12 cellular contexts compared by ENCODE assay signal in the genomic region with DNA sequence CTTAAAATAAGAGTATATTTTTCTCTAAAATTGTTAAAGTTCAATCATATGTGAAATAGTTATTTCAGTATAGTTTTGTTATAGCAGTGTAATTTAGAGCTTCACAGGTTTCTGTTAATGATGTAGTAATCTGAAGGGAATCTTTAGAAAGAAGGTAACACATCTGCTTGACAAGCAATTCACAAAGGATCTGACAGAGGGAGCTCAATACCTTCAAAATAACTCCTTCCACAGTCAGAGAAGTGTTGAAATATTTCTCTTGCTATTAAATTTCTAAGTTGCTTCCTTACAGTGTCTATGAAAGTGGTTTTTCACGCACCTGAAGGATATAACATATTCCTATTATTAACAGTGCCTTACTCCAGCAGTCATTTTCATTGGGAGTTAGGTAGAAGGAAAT. TPM values are rescaled to one million over a fixed set of nuclear protein-coding genes. Genes with fewer than 3 reads are reported as not detected.
DNase-seq lines count a peak whose midpoint lies in the region; ATAC-seq and TF ChIP-seq lines count a peak whose summit lies in the region.
"Had no signal": no experiment of that assay in that cellular context is flagged by ENCODE, and none has a peak within 500 bp of the region (broad histone marks: within the 10 kb centered on the region; RNA-seq: fewer than 3 reads in every experiment).

No MANE protein-coding gene starts in this region.

- no peak overlapping the region for H3K4me3 ChIP-seq in fibroblast of the aortic adventitia (ENCODE audit: low read depth, low read length)
- H3K4me3 ChIP-seq: upper lobe of right lung had no signal

- peaks cover 15% of the 10 kb centered on the region; the same call in 1 of the 2 replicates for H3K36me3 Mint-ChIP-seq in HFFc6 (ENCODE audit: low read depth)
- peaks cover 28% of the 10 kb centered on the region for H3K36me3 Mint-ChIP-seq in activated CD8-positive, alpha-beta T cell treated with anti-CD3 and anti-CD28 coated beads, Interleukin-2, amount 10 ng/mL, durations not matched to agents 7 days and 5 days (ENCODE audit: low read depth)

- no peak for TF ChIP-seq POLR2A in GM18505 (IDR thresholded peaks at IDR 0.05; ENCODE audit: borderline replicate concordance, extremely low read depth, insufficient read depth, insufficient read length)

- no peak overlapping the region for H3K4me3 Mint-ChIP-seq in HFFc6
- no peak overlapping the region for H3K4me3 Mint-ChIP-seq in activated CD8-positive, alpha-beta T cell treated with anti-CD3 and anti-CD28 coated beads, Interleukin-2, amount 10 ng/mL, durations not matched to agents 7 days and 5 days

- peak; percentile 10 for DNase-seq in AG08395 (ENCODE audit: low spot score)
- DNase-seq in HFFc6, result peak; percentile 5
- peak; percentile 4 for DNase-seq in SK-MEL-5 (ENCODE audit: low read depth, low spot score)
- peak; percentile 19 for DNase-seq in fibroblast of the aortic adventitia (ENCODE audit: low read depth)
- DNase-seq in dedifferentiated amniotic fluid mesenchymal stem cell (ENCODE audit: extremely low spot score), result no peak
- DNase-seq in COLO829 (ENCODE audit: low spot score), result no peak
- DNase-seq in activated CD8-positive, alpha-beta T cell treated with anti-CD3 and anti-CD28 coated beads, Interleukin-2, amount 10 ng/mL, durations not matched to agents 7 days and 5 days, result no peak
- DNase-seq: activated CD8-positive, alpha-beta memory T cell treated with anti-CD3 and anti-CD28 coated beads, Interleukin-2, amount 50 U/mL, for 4 hours; NCI-H748 treated with DMSO at 0.1 percent for 48 hours; upper lobe of right lung had no signal

- TF ChIP-seq CTCF in HFFc6 (IDR thresholded peaks at IDR 0.05) (peak; percentile 52), fibroblast of the aortic adventitia (IDR thresholded peaks at IDR 0.05; ENCODE audit: insufficient read depth, low read length) (peak; percentile 19)

- no peak for ATAC-seq in GM18505 (IDR thresholded peaks at IDR 0.05; ENCODE audit: unreplicated experiment)
- no peak for ATAC-seq in activated CD8-positive, alpha-beta T cell treated with anti-CD3 and anti-CD28 coated beads, Interleukin-2, amount 10 ng/mL, durations not matched to agents 7 days and 5 days
- ATAC-seq: sciatic nerve, upper lobe of right lung had no signal

- in situ Hi-C loops in SK-MEL-5 (cut with HindIII; ENCODE audit: low pct_unique_long_range_greater_than_20kb, low sequenced_read_pairs), result no loop called here

- H3K4me1 Mint-ChIP-seq in HFFc6 (ENCODE audit: low read depth), result no peaks in the 10 kb centered on the region
- H3K4me1 Mint-ChIP-seq in activated CD8-positive, alpha-beta T cell treated with anti-CD3 and anti-CD28 coated beads, Interleukin-2, amount 10 ng/mL, durations not matched to agents 7 days and 5 days (ENCODE audit: low read depth), result no peaks in the 10 kb centered on the region

- no peak overlapping the region for H3K27ac Mint-ChIP-seq in HFFc6
- H3K27ac Mint-ChIP-seq in activated CD8-positive, alpha-beta T cell treated with anti-CD3 and anti-CD28 coated beads, Interleukin-2, amount 10 ng/mL, durations not matched to agents 7 days and 5 days, result no peak overlapping the region

- H3K9me3 Mint-ChIP-seq in HFFc6, result no peaks in the 10 kb centered on the region
- H3K9me3 Mint-ChIP-seq in activated CD8-positive, alpha-beta T cell treated with anti-CD3 and anti-CD28 coated beads, Interleukin-2, amount 10 ng/mL, durations not matched to agents 7 days and 5 days (ENCODE audit: insufficient read depth), result no peaks in the 10 kb centered on the region

- CTCF ChIA-PET in activated CD8-positive, alpha-beta T cell treated with anti-CD3 and anti-CD28 coated beads, Interleukin-2, amount 10 ng/mL, durations not matched to agents 7 days and 5 days (lab: Charles Lee), result interaction anchor here (1.0 kb wide), 1 partner anchor 28 kb away, joined by 3 read pairs; no protein-coding TSS in a partner anchor

- no peaks in the 10 kb centered on the region for H3K27me3 Mint-ChIP-seq in HFFc6 (ENCODE audit: insufficient read depth)
- no peaks in the 10 kb centered on the region for H3K27me3 Mint-ChIP-seq in activated CD8-positive, alpha-beta T cell treated with anti-CD3 and anti-CD28 coated beads, Interleukin-2, amount 10 ng/mL, durations not matched to agents 7 days and 5 days (ENCODE audit: low read depth)

- POLR2A ChIA-PET in activated CD8-positive, alpha-beta T cell treated with anti-CD3 and anti-CD28 coated beads, Interleukin-2, amount 10 ng/mL, durations not matched to agents 7 days and 5 days (lab: Charles Lee), result no interaction called here

RNA-seq across cellular contexts. Expression of gene SLC25A51, which starts 44.9 kb away (rescaled TPM):
- total RNA-seq in HFFc6 (2021; fragmentation: NEBNext Ultra II Directional; extraction: Animal tissue kit (Norgen Biotek cat#: 25700)), result 10 to 100 TPM; 29.1 to 35.0 (median 32.9) TPM
- 23.0 and 28.7 TPM in 2 replicates for total RNA-seq in SK-MEL-5 (2014; rRNA removed; shearing (Covaris generic))
- 15.9 and 16.0 TPM in 2 replicates for polyA plus RNA-seq in SK-MEL-5 (2015; cell fraction: cytosol; rRNA removed)
- polyA plus RNA-seq in SK-MEL-5 (2015; cell fraction: nucleus; rRNA removed), result 9.1 and 18.1 TPM in 2 replicates
- 15.4 and 82.8 TPM in 2 replicates for total RNA-seq in fibroblast of the aortic adventitia (ENCODE audit: low replicate concordance)
- total RNA-seq in activated CD8-positive, alpha-beta T cell treated with anti-CD3 and anti-CD28 coated beads, Interleukin-2, amount 10 ng/mL, durations not matched to agents 7 days and 5 days, result 10 to 100 TPM; 31.7 to 33.6 TPM

RNA-seq across cellular contexts. Expression of gene DCAF10, which starts 58.4 kb away (rescaled TPM):
- total RNA-seq in HFFc6 (2021; fragmentation: NEBNext Ultra II Directional; extraction: Animal tissue kit (Norgen Biotek cat#: 25700)), result 10 to 100 TPM; 18.3 to 26.5 (median 23.1) TPM
- total RNA-seq in SK-MEL-5 (2014; rRNA removed; shearing (Covaris generic)), result 10.3 and 10.6 TPM in 2 replicates
- 10.8 and 13.6 TPM in 2 replicates for polyA plus RNA-seq in SK-MEL-5 (2015; cell fraction: cytosol; rRNA removed)
- 11.5 and 12.5 TPM in 2 replicates for polyA plus RNA-seq in SK-MEL-5 (2015; cell fraction: nucleus; rRNA removed)
- total RNA-seq in fibroblast of the aortic adventitia (ENCODE audit: low replicate concordance), result 24.5 and 46.1 TPM in 2 replicates
- 10 to 100 TPM; 19.7 to 21.2 TPM for total RNA-seq in activated CD8-positive, alpha-beta T cell treated with anti-CD3 and anti-CD28 coated beads, Interleukin-2, amount 10 ng/mL, durations not matched to agents 7 days and 5 days

Comparison
In these comparisons a context has a peak if more than half of its experiments do, and no peak if none do; other contexts are left out.
1. DNase-seq: peak in AG08395 (single experiment), HFFc6 (single experiment), SK-MEL-5 (single experiment) and fibroblast of the aortic adventitia (single experiment); none in dedifferentiated amniotic fluid mesenchymal stem cell (single experiment), COLO829 (single experiment) and activated CD8-positive, alpha-beta T cell treated with anti-CD3 and anti-CD28 coated beads, Interleukin-2, amount 10 ng/mL, durations not matched to agents 7 days and 5 days (single experiment).